In genomic region chr20:5002077-5002413, GRCh38 we compare ENCODE assay signal across 8 cellular contexts. TPM values are rescaled to one million over a fixed set of nuclear protein-coding genes. Genes with fewer than 3 reads are reported as not detected.
DNase-seq lines count a peak whose midpoint lies in the region; ATAC-seq, FAIRE-seq and TF ChIP-seq lines count a peak whose summit lies in the region.

No MANE protein-coding gene starts in this region.

- H3K9ac ChIP-seq in DND-41 (ENCODE audit: low read depth, low read length): peak overlapping the region; percentile 74
- H3K9ac ChIP-seq in OCI-LY1 (ENCODE audit: low read length): peak overlapping the region; percentile 70
- H3K9ac ChIP-seq in H1 (replicated peaks in 1 of 4; ENCODE audit: extremely low read depth in 1 of 4, low read depth in 3 of 4, low read length in 3 of 4): no peak overlapping the region
- no peak overlapping the region for H3K9ac ChIP-seq in neuronal stem cell (ENCODE audit: low read depth, low read length, poor library complexity)

- no peak overlapping the region for H2BK5ac ChIP-seq in H1 (ENCODE audit: low read depth, low read length)
- no peak overlapping the region for H2BK5ac ChIP-seq in neuronal stem cell (ENCODE audit: low read length)

- H3K9me2 ChIP-seq in OCI-LY1 (ENCODE audit: low read depth, low read length): no peaks in the 10 kb centered on the region

- H3K4me2 ChIP-seq in DND-41 (ENCODE audit: insufficient read depth, low read length) (peak overlapping the region; percentile 99), OCI-LY1 (ENCODE audit: low read length) (peak overlapping the region; percentile 90), H1 (ENCODE audit: insufficient read depth in 1 of 2, low read depth in 2 of 2, low read length in 2 of 2) (peak overlapping the region; percentile 81 to 94), neuronal stem cell (ENCODE audit: insufficient read depth, low read length, poor library complexity, severe bottlenecking) (peak overlapping the region; percentile 95)

- no peak overlapping the region for H2BK15ac ChIP-seq in H1 (ENCODE audit: low read length)
- H2BK15ac ChIP-seq in neuronal stem cell (ENCODE audit: low read length): no peak overlapping the region

- H4K91ac ChIP-seq in H1 (replicated peaks; ENCODE audit: insufficient read length, low read length) (no peak overlapping the region), neuronal stem cell (ENCODE audit: low read depth, low read length, poor library complexity) (no peak overlapping the region)

- H3K36me3 ChIP-seq in DND-41 (ENCODE audit: insufficient read depth, low read length) (no peaks in the 10 kb centered on the region), OCI-LY1 (ENCODE audit: insufficient read depth, low read length) (no peaks in the 10 kb centered on the region), H1 (ENCODE audit: control insufficient read depth in 2 of 4, insufficient read depth in 4 of 4, low read length in 3 of 4) (no peaks in the 10 kb centered on the region), neuronal stem cell (replicated peaks in 1 of 2; ENCODE audit: control insufficient read depth in 2 of 2, insufficient read depth in 2 of 2, low read length in 2 of 2) (no peaks in the 10 kb centered on the region)

- TF ChIP-seq EP300 in H1 (IDR thresholded peaks at IDR 0.05; ENCODE audit: borderline replicate concordance in 1 of 2, low read depth in 2 of 2, low read length in 2 of 2): no peak

- H2BK120ac ChIP-seq in H1 (replicated peaks; ENCODE audit: low read depth, low read length) (no peak overlapping the region), neuronal stem cell (ENCODE audit: low read depth, low read length) (no peak overlapping the region)

- H3K4me1 ChIP-seq in DND-41 (ENCODE audit: insufficient read depth, low read length) (peaks cover 37% of the 10 kb centered on the region), OCI-LY1 (ENCODE audit: insufficient read depth, low read length, severe bottlenecking) (peaks cover 40% of the 10 kb centered on the region), H1 (replicated peaks in 1 of 4; ENCODE audit: control insufficient read depth in 3 of 4, insufficient read depth in 4 of 4, low read length in 3 of 4) (peaks cover 0 to 8% (median 2%) of the 10 kb centered on the region in 4 experiments; a peak in 5 of 7 replicates), neuronal stem cell (ENCODE audit: control insufficient read depth in 2 of 2, insufficient read depth in 1 of 2, low read depth in 1 of 2, low read length in 2 of 2) (peaks cover 7 to 10% of the 10 kb centered on the region in 2 donors)

- H3K56ac ChIP-seq in H1 (replicated peaks; ENCODE audit: insufficient read length, low read depth, low read length): no peak overlapping the region

- H2AFZ ChIP-seq in DND-41 (ENCODE audit: low read depth, low read length): peak overlapping the region; percentile 100
- peak overlapping the region; percentile 44; the same call in 1 of the 2 replicates for H2AFZ ChIP-seq in OCI-LY1 (ENCODE audit: low read length)
- 0 out of 2 replicates have a peak overlapping the region, but pooled peaks have one; percentile 43 for H2AFZ ChIP-seq in H1 (ENCODE audit: low read length)
- peak overlapping the region; percentile 93 for H2AFZ ChIP-seq in neuronal stem cell (ENCODE audit: low read length)

- H3K14ac ChIP-seq in H1 (ENCODE audit: insufficient read length) (no peak overlapping the region), neuronal stem cell (ENCODE audit: low read length) (no peak overlapping the region)

- ATAC-seq in DND-41 (ENCODE audit: insufficient read depth, low read depth) (0 out of 3 replicates have a peak, but pooled peaks have one; percentile 2), GM19035 (IDR thresholded peaks at IDR 0.05; ENCODE audit: unreplicated experiment) (no peak)

- H4K20me1 ChIP-seq in DND-41 (ENCODE audit: insufficient read depth, low read length): peaks cover 21% of the 10 kb centered on the region; the same call in 1 of the 2 replicates
- H4K20me1 ChIP-seq in OCI-LY1 (ENCODE audit: insufficient read depth, low read length): no peaks in the 10 kb centered on the region
- H4K20me1 ChIP-seq in H1 (replicated peaks in 1 of 2; ENCODE audit: control insufficient read depth in 1 of 2, insufficient read depth in 2 of 2, low read length in 2 of 2): peaks cover 0 to 1% of the 10 kb centered on the region in 2 experiments

- H3K23me2 ChIP-seq in H1 (ENCODE audit: low read depth, low read length): peaks cover 11% of the 10 kb centered on the region

- H3K79me1 ChIP-seq in H1 (ENCODE audit: low read depth, low read length) (no peaks in the 10 kb centered on the region; the same call in 1 of the 2 replicates), neuronal stem cell (ENCODE audit: low read depth, low read length) (peaks cover 1% of the 10 kb centered on the region)

- H2AK5ac ChIP-seq in H1 (ENCODE audit: low read depth, low read length) (no peak overlapping the region), neuronal stem cell (ENCODE audit: low read depth, low read length) (no peak overlapping the region)

- no peak for TF ChIP-seq POLR2A in H1 (IDR thresholded peaks at IDR 0.05; ENCODE audit: control extremely low read depth in 1 of 2, low read depth in 2 of 2, low read length in 2 of 2)

- H3K4ac ChIP-seq in H1 (replicated peaks; ENCODE audit: insufficient read length, low read depth, low read length) (no peak overlapping the region), neuronal stem cell (ENCODE audit: low read length) (no peak overlapping the region)

- peak; percentile 52 for FAIRE-seq in H1 (lab: Jason Lieb, UNC)

- H3K9me3 ChIP-seq in DND-41 (ENCODE audit: insufficient read depth, low read length, severe bottlenecking): no peaks in the 10 kb centered on the region
- H3K9me3 ChIP-seq in OCI-LY1 (ENCODE audit: low read length): no peaks in the 10 kb centered on the region
- H3K9me3 ChIP-seq in H1 (ENCODE audit: insufficient read depth in 2 of 2, low read depth in 1 of 2, low read length in 1 of 2): no peaks in the 10 kb centered on the region
- no peaks in the 10 kb centered on the region for H3K9me3 ChIP-seq in neuronal stem cell (replicated peaks in 1 of 2; ENCODE audit: control insufficient read depth in 2 of 2, insufficient read depth in 1 of 2, low read depth in 1 of 2, low read length in 2 of 2)

- no peak overlapping the region for H4K5ac ChIP-seq in H1 (ENCODE audit: insufficient read length, low read depth, low read length)

- H3K18ac ChIP-seq in H1 (ENCODE audit: extremely low read depth, low read length) (no peak overlapping the region), neuronal stem cell (ENCODE audit: low read length) (no peak overlapping the region)

- H4K8ac ChIP-seq in H1 (ENCODE audit: extremely low read depth, insufficient read depth, low read length): no peak overlapping the region; the same call in 1 of the 2 replicates
- no peak overlapping the region for H4K8ac ChIP-seq in neuronal stem cell (ENCODE audit: low read depth, low read length)

- no peak overlapping the region for H3K23ac ChIP-seq in H1 (ENCODE audit: insufficient read length)
- H3K23ac ChIP-seq in neuronal stem cell (ENCODE audit: low read depth, low read length, poor library complexity): no peak overlapping the region

- no peaks in the 10 kb centered on the region for H3F3A ChIP-seq in OCI-LY1 (ENCODE audit: insufficient read depth, low read length)

- TF ChIP-seq RAD21 in H1 (IDR thresholded peaks at IDR 0.05 in 1 of 2, conservative IDR thresholded peaks at IDR 0.05 in 1 of 2; ENCODE audit: low read depth in 2 of 2, low read length in 2 of 2): no peak

- TF ChIP-seq CTCF in DND-41 (IDR thresholded peaks at IDR 0.05; ENCODE audit: borderline replicate concordance, extremely low read depth, low read length, poor library complexity, severe bottlenecking) (no peak), OCI-LY1 (IDR thresholded peaks at IDR 0.05; ENCODE audit: low read length) (no peak), H1 (IDR thresholded peaks at IDR 0.05; ENCODE audit: control extremely low read depth in 1 of 3, insufficient read depth in 1 of 3, low read depth in 1 of 3, low read length in 3 of 3) (no peak)

- H3K27ac ChIP-seq in DND-41 (ENCODE audit: low read length): peak overlapping the region; percentile 66; the same call in 1 of the 2 replicates
- H3K27ac ChIP-seq in OCI-LY1 (ENCODE audit: low read depth, low read length, poor library complexity, severe bottlenecking): peak overlapping the region; percentile 61
- no peak overlapping the region for H3K27ac ChIP-seq in H1 (ENCODE audit: low read depth, low read length)
- H3K27ac ChIP-seq in neuronal stem cell (replicated peaks; ENCODE audit: low read length): no peak overlapping the region

- DNase-seq in DND-41 (no peak), H1 (ENCODE audit: low read depth in 1 of 2, low spot score in 2 of 2) (no peak), neuronal stem cell (ENCODE audit: low spot score) (no peak), NCI-H446 (lab: John Stamatoyannopoulos, UW) (no peak), midbrain (lab: John Stamatoyannopoulos, UW) (no peak), inferior parietal cortex (ENCODE audit: extremely low spot score) (no peak)

- H2BK12ac ChIP-seq in H1 (ENCODE audit: low read depth, low read length) (no peak overlapping the region), neuronal stem cell (ENCODE audit: low read length) (no peak overlapping the region)

- CTCF ChIA-PET in H1 (lab: Charles Lee; ENCODE audit: partially characterized antibody): no interaction called here

- H3K79me2 ChIP-seq in DND-41 (ENCODE audit: insufficient read depth, low read length): peaks cover 41% of the 10 kb centered on the region
- peaks cover 39% of the 10 kb centered on the region for H3K79me2 ChIP-seq in OCI-LY1 (ENCODE audit: insufficient read depth, low read length)
- peaks cover 2 to 18% of the 10 kb centered on the region in 2 experiments; a peak in 3 of 4 replicates for H3K79me2 ChIP-seq in H1 (ENCODE audit: control insufficient read depth in 1 of 2, insufficient read depth in 2 of 2, low read length in 2 of 2)

- peak overlapping the region in 1 of 2 experiments; percentile 92; a peak in 2 of 4 replicates for H3K4me3 ChIP-seq in DND-41 (ENCODE audit: low read depth in 1 of 2, low read length in 2 of 2)
- peak overlapping the region; percentile 69 for H3K4me3 ChIP-seq in OCI-LY1 (ENCODE audit: low read depth, low read length, poor library complexity, severe bottlenecking)
- peak overlapping the region; percentile 37 to 71 (median 64); a peak in 7 of 8 replicates for H3K4me3 ChIP-seq in H1 (ENCODE audit: extremely low read depth in 1 of 4, insufficient read depth in 2 of 4, low read depth in 3 of 4, low read length in 4 of 4)
- H3K4me3 ChIP-seq in neuronal stem cell (ENCODE audit: low read length in 2 of 2): peak overlapping the region; percentile 63 to 79

- WGBS in H1 (ENCODE audit: extremely low coverage in 1 of 2, insufficient coverage in 1 of 2, insufficient read length in 1 of 2, insufficient replicate concordance in 2 of 2, low coverage in 1 of 2, low lambda C conversion rate in 2 of 2, missing lambda C conversion rate in 1 of 2), 2 experiments: 3% methylated on average over 5 of the region's 5 CpGs; no CpG with 5 or more reads in 1 of the 2 experiments
- WGBS in neuronal stem cell (ENCODE audit: extremely low coverage in 2 of 2, insufficient read length in 2 of 2, insufficient replicate concordance in 1 of 2), 2 donors: no CpG with 5 or more reads among the region's 5 CpGs

- no peak overlapping the region for H2BK20ac ChIP-seq in H1 (ENCODE audit: low read length)

- H3K27me3 ChIP-seq in DND-41 (ENCODE audit: insufficient read depth, low read length, poor library complexity) (no peaks in the 10 kb centered on the region), OCI-LY1 (ENCODE audit: insufficient read depth, low read length) (no peaks in the 10 kb centered on the region), H1 (replicated peaks in 1 of 4; ENCODE audit: control insufficient read depth in 3 of 4, extremely low read depth in 1 of 4, insufficient read depth in 3 of 4, low read length in 3 of 4) (no peaks in the 10 kb centered on the region), neuronal stem cell (ENCODE audit: control insufficient read depth in 3 of 3, insufficient read depth in 3 of 3, low read depth in 1 of 3, low read length in 3 of 3) (peaks cover 0 to 16% (median 0%) of the 10 kb centered on the region in 3 experiments)

- POLR2A ChIA-PET in H1 (lab: Charles Lee; ENCODE audit: partially characterized antibody): no interaction called here

RNA-seq across cellular contexts. Expression of gene SLC23A2, which starts 0.7 kb away (rescaled TPM):
- total RNA-seq in H1 (2021; fragmentation: NEBNext Ultra II Directional; extraction: Animal tissue kit (Norgen Biotek cat#: 25700)): 15.7 and 18.6 TPM in 2 replicates
- 17.0 and 26.1 TPM in 2 replicates for polyA plus RNA-seq in H1 (2011; rRNA removed)
- polyA plus RNA-seq in H1 (2011; cell fraction: cytosol; rRNA removed): 13.7 TPM
- 23.6 TPM for polyA plus RNA-seq in H1 (2011; cell fraction: nucleus; rRNA removed)
- 9.0 to 12.3 TPM (median 11.0 TPM) in 4 replicates for polyA plus RNA-seq in H1 (2012, experiment 1 of 2)
- 2.6 TPM for polyA plus RNA-seq in H1 (2012, experiment 2 of 2)
- polyA plus RNA-seq in H1 (2013, experiment 1 of 2): 14.6 TPM
- polyA plus RNA-seq in H1 (2013, experiment 2 of 2): 15.0 TPM
- polyA minus RNA-seq in H1 (2011; rRNA and poly(A)+ RNA removed): 28.4 and 33.6 TPM in 2 replicates
- 16.8 TPM for polyA minus RNA-seq in H1 (2011; cell fraction: cytosol; rRNA and poly(A)+ RNA removed)
- polyA minus RNA-seq in H1 (2011; cell fraction: nucleus; rRNA and poly(A)+ RNA removed): 17.0 TPM
- 5.6 TPM for polyA plus RNA-seq in neuronal stem cell (2013, experiment 1 of 2)
- 5.7 TPM for polyA plus RNA-seq in neuronal stem cell (2013, experiment 2 of 2)

Comparison
In these comparisons a context has a peak if more than half of its experiments do, and no peak if none do; other contexts are left out.
1. H2AFZ ChIP-seq: peak in every context shown above with its lines; median percentile 100 in DND-41; 93 in neuronal stem cell; 44 in OCI-LY1; 43 in H1.
2. H3K27ac ChIP-seq: peak in DND-41 (single experiment) and OCI-LY1 (single experiment); none in H1 (single experiment) and neuronal stem cell (single experiment).
3. H3K9ac ChIP-seq: peak in DND-41 (single experiment) and OCI-LY1 (single experiment); none in H1 (0 of 4) and neuronal stem cell (single experiment).
4. Peak in every context shown above with its lines, with median percentiles within 50 percentile points of each other: H3K4me2 ChIP-seq.